In genomic region chr10:46231087-46231486, GRCh38 we compare ENCODE assay signal across 20 cellular contexts. TPM values are rescaled to one million over a fixed set of nuclear protein-coding genes. Genes with fewer than 3 reads are reported as not detected.
"Had no signal": no experiment of that assay in that cellular context is flagged by ENCODE, and none has a peak within 500 bp of the region (broad histone marks: within the 10 kb centered on the region; RNA-seq: fewer than 3 reads in every experiment).

No MANE protein-coding gene starts in this region.

- ATAC-seq: gastrocnemius medialis; heart left ventricle; lower lobe of right lung; pancreas; SK-N-SH treated with all-trans-retinoic acid at 6 μM for 48 hours; stimulated activated memory B cell treated with anti-CD40 and anti-IgM and Interleukin-4, amounts not matched to agents 10 μg/mL and 1 μg/mL and 100 μg/mL, for 72 hours had no signal

- H3K4me1 Mint-ChIP-seq: immature natural killer cell; stimulated activated memory B cell treated with anti-CD40 and anti-IgM and Interleukin-4, amounts not matched to agents 10 μg/mL and 1 μg/mL and 100 μg/mL, for 72 hours had no signal

- H3K27me3 Mint-ChIP-seq: activated CD4-positive, alpha-beta memory T cell treated with anti-CD3 and anti-CD28 coated beads for 36 hours had no signal

- H3K9me3 ChIP-seq: gastrocnemius medialis, lower lobe of right lung, pancreas had no signal

- H3K4me3 ChIP-seq: dorsolateral prefrontal cortex, gastrocnemius medialis, heart left ventricle, lower lobe of right lung, pancreas, tibial nerve had no signal

- H3K27ac Mint-ChIP-seq: activated CD4-positive, alpha-beta memory T cell treated with anti-CD3 and anti-CD28 coated beads for 36 hours; immature natural killer cell; stimulated activated memory B cell treated with anti-CD40 and anti-IgM and Interleukin-4, amounts not matched to agents 10 μg/mL and 1 μg/mL and 100 μg/mL, for 72 hours had no signal

- H3K36me3 ChIP-seq: gastrocnemius medialis, heart left ventricle, lower lobe of right lung, pancreas, tibial nerve had no signal

- DNase-seq: activated CD4-positive, CD25-positive, alpha-beta regulatory T cell treated with anti-CD3 and anti-CD28 coated beads, Interleukin-2, amount 50 U/mL, for 72 hours; activated effector memory CD4-positive, alpha-beta T cell treated with Interleukin-2 at 50 U/mL for 16 hours; erythroblast; gastrocnemius medialis; immature natural killer cell; lower lobe of right lung; midbrain; pancreas; stimulated activated CD4-positive, alpha-beta T cell treated with anti-CD3 and anti-CD28 coated beads, Interleukin-2, amount 100 ng/mL, for 48 hours; T-helper 1 cell; T1000 had no signal

- H3K27ac ChIP-seq: dorsolateral prefrontal cortex, gastrocnemius medialis, heart left ventricle, lower lobe of right lung, pancreas, tibial nerve had no signal

- H3K4me1 ChIP-seq: gastrocnemius medialis, pancreas had no signal

- H3K27me3 ChIP-seq: dorsolateral prefrontal cortex, gastrocnemius medialis, pancreas, tibial nerve had no signal

- H3K4me3 Mint-ChIP-seq: activated CD4-positive, alpha-beta memory T cell treated with anti-CD3 and anti-CD28 coated beads for 36 hours; immature natural killer cell; stimulated activated memory B cell treated with anti-CD40 and anti-IgM and Interleukin-4, amounts not matched to agents 10 μg/mL and 1 μg/mL and 100 μg/mL, for 72 hours had no signal

RNA-seq across cellular contexts. Expression of gene ANTXRL, which starts 55.7 kb away (rescaled TPM):
- total RNA-seq: activated CD4-positive, alpha-beta memory T cell treated with anti-CD3 and anti-CD28 coated beads for 36 hours; astrocyte; gastrocnemius medialis; lower lobe of right lung; pancreas; renal cortical epithelial cell; subcutaneous adipose tissue; tibial nerve had no signal
- polyA plus RNA-seq: immature natural killer cell had no signal
